2 cellular contexts compared by ENCODE assay signal in the genomic region with DNA sequence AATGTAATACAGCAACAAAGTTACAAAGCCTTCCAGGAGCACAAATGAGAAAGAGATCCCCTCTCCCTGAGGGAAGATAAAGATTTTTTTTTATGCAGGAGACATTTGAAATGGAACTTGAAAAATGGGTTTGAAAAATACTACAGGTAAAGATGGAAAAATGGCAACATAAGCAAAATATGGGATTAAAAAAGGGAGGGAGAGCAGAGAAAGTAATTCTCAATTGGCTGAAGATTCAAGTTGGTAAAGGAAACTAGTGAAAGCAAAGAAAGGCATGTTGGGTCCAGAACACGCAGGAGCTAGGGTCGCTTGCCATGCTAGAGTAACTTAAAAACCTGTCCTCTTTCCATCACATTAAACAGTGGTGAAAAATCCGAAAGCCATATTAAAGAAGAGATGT.
TF ChIP-seq lines count a peak whose summit lies in the region.

No MANE protein-coding gene starts in this region.

TF ChIP-seq in SK-N-SH, 30 proteins besides CTCF, POLR2A, EP300 and RAD21 (continued from another document):
- TF ChIP-seq, protein P1, sequence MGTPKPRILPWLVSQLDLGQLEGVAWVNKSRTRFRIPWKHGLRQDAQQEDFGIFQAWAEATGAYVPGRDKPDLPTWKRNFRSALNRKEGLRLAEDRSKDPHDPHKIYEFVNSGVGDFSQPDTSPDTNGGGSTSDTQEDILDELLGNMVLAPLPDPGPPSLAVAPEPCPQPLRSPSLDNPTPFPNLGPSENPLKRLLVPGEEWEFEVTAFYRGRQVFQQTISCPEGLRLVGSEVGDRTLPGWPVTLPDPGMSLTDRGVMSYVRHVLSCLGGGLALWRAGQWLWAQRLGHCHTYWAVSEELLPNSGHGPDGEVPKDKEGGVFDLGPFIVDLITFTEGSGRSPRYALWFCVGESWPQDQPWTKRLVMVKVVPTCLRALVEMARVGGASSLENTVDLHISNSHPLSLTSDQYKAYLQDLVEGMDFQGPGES (IDR thresholded peaks at IDR 0.05; ENCODE audit: low read depth, low read length): no peak
- TF ChIP-seq TCF12 (IDR thresholded peaks at IDR 0.05) (no peak), SMC3 (IDR thresholded peaks at IDR 0.05; ENCODE audit: low read depth, low read length) (no peak), GABPA (IDR thresholded peaks at IDR 0.05; ENCODE audit: low read depth) (no peak), FOXJ3 (CRISPR knock-in tag; IDR thresholded peaks at IDR 0.05) (no peak), EZH2phosphoT487 (IDR thresholded peaks at IDR 0.05; ENCODE audit: borderline replicate concordance, low read depth) (no peak), GATA2 (CRISPR knock-in tag; IDR thresholded peaks at IDR 0.05) (no peak), SIN3A (IDR thresholded peaks at IDR 0.05; ENCODE audit: borderline replicate concordance, low read depth, low read length) (no peak), FOXM1 (IDR thresholded peaks at IDR 0.05; ENCODE audit: low read depth) (no peak), POLR2AphosphoS5 (IDR thresholded peaks at IDR 0.05; ENCODE audit: low read depth, low read length) (no peak), JUND (IDR thresholded peaks at IDR 0.05) (no peak)
- TF ChIP-seq, protein P2, sequence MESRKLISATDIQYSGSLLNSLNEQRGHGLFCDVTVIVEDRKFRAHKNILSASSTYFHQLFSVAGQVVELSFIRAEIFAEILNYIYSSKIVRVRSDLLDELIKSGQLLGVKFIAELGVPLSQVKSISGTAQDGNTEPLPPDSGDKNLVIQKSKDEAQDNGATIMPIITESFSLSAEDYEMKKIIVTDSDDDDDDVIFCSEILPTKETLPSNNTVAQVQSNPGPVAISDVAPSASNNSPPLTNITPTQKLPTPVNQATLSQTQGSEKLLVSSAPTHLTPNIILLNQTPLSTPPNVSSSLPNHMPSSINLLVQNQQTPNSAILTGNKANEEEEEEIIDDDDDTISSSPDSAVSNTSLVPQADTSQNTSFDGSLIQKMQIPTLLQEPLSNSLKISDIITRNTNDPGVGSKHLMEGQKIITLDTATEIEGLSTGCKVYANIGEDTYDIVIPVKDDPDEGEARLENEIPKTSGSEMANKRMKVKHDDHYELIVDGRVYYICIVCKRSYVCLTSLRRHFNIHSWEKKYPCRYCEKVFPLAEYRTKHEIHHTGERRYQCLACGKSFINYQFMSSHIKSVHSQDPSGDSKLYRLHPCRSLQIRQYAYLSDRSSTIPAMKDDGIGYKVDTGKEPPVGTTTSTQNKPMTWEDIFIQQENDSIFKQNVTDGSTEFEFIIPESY (IDR thresholded peaks at IDR 0.05; ENCODE audit: borderline replicate concordance, low read depth): no peak

TF ChIP-seq in SK-N-SH treated with all-trans-retinoic acid at 6 μM for 48 hours, 23 proteins besides CTCF, POLR2A, EP300 and RAD21 (continued from another document):
- TF ChIP-seq, protein P3, sequence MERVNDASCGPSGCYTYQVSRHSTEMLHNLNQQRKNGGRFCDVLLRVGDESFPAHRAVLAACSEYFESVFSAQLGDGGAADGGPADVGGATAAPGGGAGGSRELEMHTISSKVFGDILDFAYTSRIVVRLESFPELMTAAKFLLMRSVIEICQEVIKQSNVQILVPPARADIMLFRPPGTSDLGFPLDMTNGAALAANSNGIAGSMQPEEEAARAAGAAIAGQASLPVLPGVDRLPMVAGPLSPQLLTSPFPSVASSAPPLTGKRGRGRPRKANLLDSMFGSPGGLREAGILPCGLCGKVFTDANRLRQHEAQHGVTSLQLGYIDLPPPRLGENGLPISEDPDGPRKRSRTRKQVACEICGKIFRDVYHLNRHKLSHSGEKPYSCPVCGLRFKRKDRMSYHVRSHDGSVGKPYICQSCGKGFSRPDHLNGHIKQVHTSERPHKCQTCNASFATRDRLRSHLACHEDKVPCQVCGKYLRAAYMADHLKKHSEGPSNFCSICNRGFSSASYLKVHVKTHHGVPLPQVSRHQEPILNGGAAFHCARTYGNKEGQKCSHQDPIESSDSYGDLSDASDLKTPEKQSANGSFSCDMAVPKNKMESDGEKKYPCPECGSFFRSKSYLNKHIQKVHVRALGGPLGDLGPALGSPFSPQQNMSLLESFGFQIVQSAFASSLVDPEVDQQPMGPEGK (CRISPR knock-in tag; IDR thresholded peaks at IDR 0.05; ENCODE audit: borderline replicate concordance): no peak
- TF ChIP-seq ESRRG (CRISPR knock-in tag; IDR thresholded peaks at IDR 0.05) (no peak), TCF4 (CRISPR knock-in tag; IDR thresholded peaks at IDR 0.05; ENCODE audit: borderline replicate concordance) (no peak), ZNF8 (CRISPR knock-in tag; IDR thresholded peaks at IDR 0.05) (no peak), TOX (CRISPR knock-in tag; IDR thresholded peaks at IDR 0.05; ENCODE audit: borderline replicate concordance) (no peak), ZNF565 (CRISPR knock-in tag; conservative IDR thresholded peaks at IDR 0.05; ENCODE audit: low read depth) (no peak), ISL1 (CRISPR knock-in tag; IDR thresholded peaks at IDR 0.05) (no peak), CSDC2 (CRISPR knock-in tag; IDR thresholded peaks at IDR 0.05) (no peak)
- TF ChIP-seq, protein P4, sequence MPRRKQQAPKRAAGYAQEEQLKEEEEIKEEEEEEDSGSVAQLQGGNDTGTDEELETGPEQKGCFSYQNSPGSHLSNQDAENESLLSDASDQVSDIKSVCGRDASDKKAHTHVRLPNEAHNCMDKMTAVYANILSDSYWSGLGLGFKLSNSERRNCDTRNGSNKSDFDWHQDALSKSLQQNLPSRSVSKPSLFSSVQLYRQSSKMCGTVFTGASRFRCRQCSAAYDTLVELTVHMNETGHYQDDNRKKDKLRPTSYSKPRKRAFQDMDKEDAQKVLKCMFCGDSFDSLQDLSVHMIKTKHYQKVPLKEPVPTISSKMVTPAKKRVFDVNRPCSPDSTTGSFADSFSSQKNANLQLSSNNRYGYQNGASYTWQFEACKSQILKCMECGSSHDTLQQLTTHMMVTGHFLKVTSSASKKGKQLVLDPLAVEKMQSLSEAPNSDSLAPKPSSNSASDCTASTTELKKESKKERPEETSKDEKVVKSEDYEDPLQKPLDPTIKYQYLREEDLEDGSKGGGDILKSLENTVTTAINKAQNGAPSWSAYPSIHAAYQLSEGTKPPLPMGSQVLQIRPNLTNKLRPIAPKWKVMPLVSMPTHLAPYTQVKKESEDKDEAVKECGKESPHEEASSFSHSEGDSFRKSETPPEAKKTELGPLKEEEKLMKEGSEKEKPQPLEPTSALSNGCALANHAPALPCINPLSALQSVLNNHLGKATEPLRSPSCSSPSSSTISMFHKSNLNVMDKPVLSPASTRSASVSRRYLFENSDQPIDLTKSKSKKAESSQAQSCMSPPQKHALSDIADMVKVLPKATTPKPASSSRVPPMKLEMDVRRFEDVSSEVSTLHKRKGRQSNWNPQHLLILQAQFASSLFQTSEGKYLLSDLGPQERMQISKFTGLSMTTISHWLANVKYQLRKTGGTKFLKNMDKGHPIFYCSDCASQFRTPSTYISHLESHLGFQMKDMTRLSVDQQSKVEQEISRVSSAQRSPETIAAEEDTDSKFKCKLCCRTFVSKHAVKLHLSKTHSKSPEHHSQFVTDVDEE (CRISPR knock-in tag; IDR thresholded peaks at IDR 0.05): no peak
TF ChIP-seq in SK-N-SH treated with all-trans-retinoic acid at 6 μM for 48 hours: peak in this region for 0.
